24 cellular contexts compared by ENCODE assay signal in genomic region chr1:151892190-151892589, GRCh38. TPM values are rescaled to one million over a fixed set of nuclear protein-coding genes. Genes with fewer than 3 reads are reported as not detected.
DNase-seq lines count a peak whose midpoint lies in the region; ATAC-seq, FAIRE-seq and TF ChIP-seq lines count a peak whose summit lies in the region.
"Had no signal": no experiment of that assay in that cellular context is flagged by ENCODE, and none has a peak within 500 bp of the region (broad histone marks: within the 10 kb centered on the region; RNA-seq: fewer than 3 reads in every experiment).

No MANE protein-coding gene starts in this region.

- H3K36me3 Mint-ChIP-seq in natural killer cell (peaks cover 13% of the 10 kb centered on the region), T-helper 17 cell (ENCODE audit: low read depth) (peaks cover 20% of the 10 kb centered on the region)
- peaks cover 32% of the 10 kb centered on the region for H3K36me3 Mint-ChIP-seq in natural killer cell treated with Interleukin-12 subunit alpha and Interleukin-12 subunit beta and Interleukin-15 and Interleukin-18, amount 100 ng/mL, for 72 hours
- peaks cover 27% of the 10 kb centered on the region for H3K36me3 Mint-ChIP-seq in central memory CD8-positive, alpha-beta T cell (ENCODE audit: insufficient read depth)

- peak overlapping the region; percentile 86 for H3K27ac ChIP-seq in thymus (ENCODE audit: low read depth)
- H3K27ac ChIP-seq: colonic mucosa, right lobe of liver had no signal

- H3K4me1 ChIP-seq in thymus (ENCODE audit: control insufficient read depth, insufficient read depth, low read length): peaks cover 2% of the 10 kb centered on the region
- H3K4me1 ChIP-seq: Caco-2, colonic mucosa, right lobe of liver had no signal

- H3K27ac Mint-ChIP-seq in natural killer cell (peak overlapping the region; percentile 70 to 87), T-helper 17 cell (peak overlapping the region; percentile 85)
- peak overlapping the region in 1 of 2 donors; percentile 50 for H3K27ac Mint-ChIP-seq in natural killer cell treated with Interleukin-12 subunit alpha and Interleukin-12 subunit beta and Interleukin-15 and Interleukin-18, amount 100 ng/mL, for 72 hours
- H3K27ac Mint-ChIP-seq in central memory CD8-positive, alpha-beta T cell (ENCODE audit: low read depth): peak overlapping the region; percentile 64

- intact Hi-C loops in natural killer cell (cut with micrococcal nuclease): no loop called here

- no peak for FAIRE-seq in GM12892 (lab: Jason Lieb, UNC)
- FAIRE-seq: endothelial cell of umbilical vein, G401.6, K562 had no signal

- TF ChIP-seq POLR2A in GM12892 (IDR thresholded peaks at IDR 0.05; ENCODE audit: low read depth, low read length): no peak

- ATAC-seq in natural killer cell (peak; percentile 60 to 89 (median 81)), T-helper 17 cell (no peak)
- ATAC-seq in natural killer cell treated with Interleukin-12 subunit alpha and Interleukin-12 subunit beta and Interleukin-15 and Interleukin-18, amount 100 ng/mL, for 72 hours: no peak
- ATAC-seq in central memory CD8-positive, alpha-beta T cell (replicated peaks; ENCODE audit: extremely low read depth, poor library complexity, severe bottlenecking): peak; percentile 46
- ATAC-seq: right lobe of liver had no signal

- no peaks in the 10 kb centered on the region for H3K27me3 ChIP-seq in thymus (ENCODE audit: control insufficient read depth, insufficient read depth)
- H3K27me3 ChIP-seq: colonic mucosa, right lobe of liver had no signal

- H3K4me3 ChIP-seq in thymus (ENCODE audit: low read length): no peak overlapping the region
- H3K4me3 ChIP-seq: colonic mucosa, K562, right lobe of liver had no signal

- H3K4me1 Mint-ChIP-seq in natural killer cell: peaks cover 16 to 33% of the 10 kb centered on the region in 2 donors
- peaks cover 0 to 17% of the 10 kb centered on the region in 2 donors for H3K4me1 Mint-ChIP-seq in natural killer cell treated with Interleukin-12 subunit alpha and Interleukin-12 subunit beta and Interleukin-15 and Interleukin-18, amount 100 ng/mL, for 72 hours (ENCODE audit: low read depth in 2 of 2)
- H3K4me1 Mint-ChIP-seq in T-helper 17 cell: peaks cover 53% of the 10 kb centered on the region
- H3K4me1 Mint-ChIP-seq in central memory CD8-positive, alpha-beta T cell: peaks cover 24% of the 10 kb centered on the region

- H3K36me3 ChIP-seq in thymus (ENCODE audit: control insufficient read depth, insufficient read depth): no peaks in the 10 kb centered on the region
- H3K36me3 ChIP-seq: colonic mucosa had no signal

- 91% methylated on average over 2 of the region's 2 CpGs for WGBS in thymus

- H3K9me3 ChIP-seq in T-helper 17 cell (ENCODE audit: control insufficient read depth, low read length, poor library complexity, severe bottlenecking) (no peaks in the 10 kb centered on the region), thymus (ENCODE audit: control insufficient read depth) (no peaks in the 10 kb centered on the region)
- H3K9me3 ChIP-seq: Caco-2, colonic mucosa, right lobe of liver had no signal

- no peak for TF ChIP-seq CTCF in natural killer cell (IDR thresholded peaks at IDR 0.05)

- DNase-seq in natural killer cell (no peak), T-helper 17 cell (no peak), GM12892 (ENCODE audit: insufficient read length) (no peak), kidney glomerular epithelial cell (lab: John Stamatoyannopoulos, UW) (no peak)
- no peak for DNase-seq in natural killer cell treated with Interleukin-12 subunit alpha and Interleukin-12 subunit beta and Interleukin-15 and Interleukin-18, amount 100 ng/mL, for 72 hours (ENCODE audit: low spot score)
- no peak for DNase-seq in central memory CD8-positive, alpha-beta T cell (ENCODE audit: low spot score in 2 of 2)
- no peak for DNase-seq in stimulated activated CD4-positive, alpha-beta T cell treated with anti-CD3 and anti-CD28 coated beads, Interleukin-4, amount 100 ng/mL, for 24 hours
- DNase-seq: activated CD4-positive, alpha-beta T cell treated with anti-CD3 and anti-CD28 coated beads for 1 hour; activated T-cell treated with anti-CD3 and anti-CD28 coated beads, Interleukin-2, amount 50 U/mL, for 4 hours; Caco-2; colonic mucosa; NCI-H1092; NCI-H69; OCI-M1; right lobe of liver; T1000 had no signal

- no peaks in the 10 kb centered on the region for H3K9me3 Mint-ChIP-seq in natural killer cell
- H3K9me3 Mint-ChIP-seq in natural killer cell treated with Interleukin-12 subunit alpha and Interleukin-12 subunit beta and Interleukin-15 and Interleukin-18, amount 100 ng/mL, for 72 hours: no peaks in the 10 kb centered on the region
- no peaks in the 10 kb centered on the region for H3K9me3 Mint-ChIP-seq in central memory CD8-positive, alpha-beta T cell
- H3K9me3 Mint-ChIP-seq: activated T-cell treated with anti-CD3 and anti-CD28 coated beads, Interleukin-2, amount 50 U/mL, for 4 hours had no signal

- no peaks in the 10 kb centered on the region for H3K27me3 Mint-ChIP-seq in natural killer cell (ENCODE audit: low read depth in 2 of 2)
- no peaks in the 10 kb centered on the region for H3K27me3 Mint-ChIP-seq in natural killer cell treated with Interleukin-12 subunit alpha and Interleukin-12 subunit beta and Interleukin-15 and Interleukin-18, amount 100 ng/mL, for 72 hours
- H3K27me3 Mint-ChIP-seq in T-helper 17 cell: no peaks in the 10 kb centered on the region
- no peaks in the 10 kb centered on the region for H3K27me3 Mint-ChIP-seq in central memory CD8-positive, alpha-beta T cell

- no peak overlapping the region for H3K4me3 Mint-ChIP-seq in natural killer cell
- no peak overlapping the region for H3K4me3 Mint-ChIP-seq in natural killer cell treated with Interleukin-12 subunit alpha and Interleukin-12 subunit beta and Interleukin-15 and Interleukin-18, amount 100 ng/mL, for 72 hours
- H3K4me3 Mint-ChIP-seq in T-helper 17 cell: peak overlapping the region; percentile 5
- H3K4me3 Mint-ChIP-seq in central memory CD8-positive, alpha-beta T cell: no peak overlapping the region
- H3K4me3 Mint-ChIP-seq: activated T-cell treated with anti-CD3 and anti-CD28 coated beads, Interleukin-2, amount 50 U/mL, for 4 hours had no signal

RNA-seq across cellular contexts. Expression of gene THEM4, which starts 17.1 kb away (rescaled TPM):
- 10 to 100 TPM; 11.9 to 16.2 (median 15.5) TPM for total RNA-seq in natural killer cell
- total RNA-seq in natural killer cell treated with Interleukin-12 subunit alpha and Interleukin-12 subunit beta and Interleukin-15 and Interleukin-18, amount 100 ng/mL, for 72 hours: 10 to 100 TPM; 17.0 to 19.6 TPM
- 10 to 100 TPM; 42.2 to 57.3 TPM for total RNA-seq in T-helper 17 cell
- polyA plus RNA-seq in thymus: 46.2 TPM
- 13.3 TPM for polyA plus RNA-seq in GM12892 (2012; ENCODE audit: missing spikeins)

RNA-seq across cellular contexts. Expression of gene THEM5, which starts 38.7 kb away (rescaled TPM):
- total RNA-seq in natural killer cell (under 1 TPM in 1 of 3 donors, not detected in 2; 0.52 TPM), T-helper 17 cell (under 1 TPM in 1 of 2 donors, not detected in 1; 0.89 TPM)
- not detected for total RNA-seq in natural killer cell treated with Interleukin-12 subunit alpha and Interleukin-12 subunit beta and Interleukin-15 and Interleukin-18, amount 100 ng/mL, for 72 hours
- 1.5 TPM for polyA plus RNA-seq in thymus
- polyA plus RNA-seq in GM12892 (2012; ENCODE audit: missing spikeins): not detected
- total RNA-seq: activated T-cell treated with anti-CD3 and anti-CD28 coated beads, Interleukin-2, amount 50 U/mL, for 4 hours; Caco-2; colonic mucosa; endothelial cell of umbilical vein; H4; K562; osteoblast; right lobe of liver; subcutaneous adipose tissue had no signal
- polyA plus RNA-seq: endothelial cell of umbilical vein, K562, liver had no signal

RNA-seq across cellular contexts. Expression of gene C2CD4D, which starts 52.6 kb away (rescaled TPM):
- total RNA-seq in natural killer cell: under 1 TPM in 2 of 3 donors, not detected in 1; 0.20 to 0.24 TPM
- total RNA-seq in natural killer cell treated with Interleukin-12 subunit alpha and Interleukin-12 subunit beta and Interleukin-15 and Interleukin-18, amount 100 ng/mL, for 72 hours: 1 to 10 TPM in 1 of 2 donors, not detected in 1; 1.5 TPM
- 1 to 10 TPM; 1.9 to 2.3 TPM for total RNA-seq in T-helper 17 cell
- polyA plus RNA-seq in thymus: 0.34 TPM
- not detected for polyA plus RNA-seq in GM12892 (2012; ENCODE audit: missing spikeins)
- total RNA-seq: endothelial cell of umbilical vein, H4, K562, liver, osteoblast, right lobe of liver had no signal
- polyA plus RNA-seq: endothelial cell of umbilical vein, K562 had no signal

Comparison
In these comparisons a context has a peak if more than half of its experiments do, and no peak if none do; other contexts are left out.
1. ATAC-seq: peak in natural killer cell (3 of 3) and central memory CD8-positive, alpha-beta T cell (single experiment); none in natural killer cell treated with Interleukin-12 subunit alpha and Interleukin-12 subunit beta and Interleukin-15 and Interleukin-18, amount 100 ng/mL, for 72 hours (0 of 2) and T-helper 17 cell (single experiment).